In genomic region chr4:7632971-7633370, GRCh38 we compare ENCODE assay signal across 16 cellular contexts.
A peak's percentile ranks its signal among the peaks of the same experiment; 100 is the strongest.
DNase-seq lines count a peak whose midpoint lies in the region; ATAC-seq and TF ChIP-seq lines count a peak whose summit lies in the region.
"Had no signal": no experiment of that assay in that cellular context is flagged by ENCODE, and none has a peak within 500 bp of the region (broad histone marks: within the 10 kb centered on the region; RNA-seq: fewer than 3 reads in every experiment).

No MANE protein-coding gene starts in this region.

- peak overlapping the region; percentile 68 for H3K27ac ChIP-seq in cardiac muscle cell
- H3K27ac ChIP-seq: BLaER1 had no signal

- ATAC-seq in left cardiac atrium = no peak
- ATAC-seq in HG02642 (IDR thresholded peaks at IDR 0.05; ENCODE audit: poor library complexity, unreplicated experiment) = no peak
- ATAC-seq in omental fat pad (ENCODE audit: low FRiP score) = no peak
- ATAC-seq: HCT116, HepG2 had no signal

- no peak overlapping the region for H3K4me3 ChIP-seq in cardiac muscle cell
- H3K4me3 ChIP-seq: BLaER1 had no signal

- no peak for TF ChIP-seq CTCF in cardiac muscle cell (IDR thresholded peaks at IDR 0.05; ENCODE audit: low read depth, low read length)
- TF ChIP-seq CTCF in nephron progenitor cell (IDR thresholded peaks at IDR 0.05) = no peak
- no peak for TF ChIP-seq CTCF in omental fat pad (IDR thresholded peaks at IDR 0.05)

- H3K36me3 Mint-ChIP-seq in nephron progenitor cell (ENCODE audit: low read depth) = peaks cover 4% of the 10 kb centered on the region

- H3K27me3 ChIP-seq in cardiac muscle cell = no peaks in the 10 kb centered on the region
- H3K27me3 ChIP-seq: BLaER1 had no signal

- H3K27ac Mint-ChIP-seq in nephron progenitor cell = peak overlapping the region; percentile 48

- H3K9me3 ChIP-seq in cardiac muscle cell (ENCODE audit: low read depth) = no peaks in the 10 kb centered on the region
- H3K9me3 ChIP-seq: Caco-2 had no signal

- peaks cover 13% of the 10 kb centered on the region for H3K4me1 ChIP-seq in cardiac muscle cell (ENCODE audit: low read depth)
- H3K4me1 ChIP-seq: Caco-2 had no signal

- peaks cover 21% of the 10 kb centered on the region for H3K9me3 Mint-ChIP-seq in nephron progenitor cell

- intact Hi-C loops in left cardiac atrium (cut with DNase I) = no loop called here

- no peaks in the 10 kb centered on the region for H3K36me3 ChIP-seq in cardiac muscle cell

- peaks cover 8% of the 10 kb centered on the region for H3K27me3 Mint-ChIP-seq in nephron progenitor cell (ENCODE audit: low read depth, poor library complexity)

- DNase-seq in cardiac muscle cell (ENCODE audit: low read depth in 1 of 2, low spot score in 1 of 2) (no peak), left cardiac atrium (no peak), RPMI7951 (ENCODE audit: low read depth) (peak; percentile 32), nephron progenitor cell (no peak), NCI-H774 (lab: John Stamatoyannopoulos, UW) (no peak), omental fat pad (ENCODE audit: low spot score) (no peak)
- DNase-seq: 8988T; AML-193; Caco-2; CD8-positive, alpha-beta memory T cell; DND-41; GF-D8 had no signal

- no peak overlapping the region for H3K4me3 Mint-ChIP-seq in nephron progenitor cell
- H3K4me3 Mint-ChIP-seq: CD8-positive, alpha-beta memory T cell had no signal

- peaks cover 58% of the 10 kb centered on the region for H3K4me1 Mint-ChIP-seq in nephron progenitor cell
